ENCODE assay signal across 1 cellular context in genomic region chr15:47870956-47871625, GRCh38.
TF ChIP-seq lines count a peak whose summit lies in the region.

No MANE protein-coding gene starts in this region.

TF ChIP-seq in HepG2, 621 proteins besides CTCF, POLR2A, EP300 and RAD21 (continued from another document):
- TF ChIP-seq, protein P1, sequence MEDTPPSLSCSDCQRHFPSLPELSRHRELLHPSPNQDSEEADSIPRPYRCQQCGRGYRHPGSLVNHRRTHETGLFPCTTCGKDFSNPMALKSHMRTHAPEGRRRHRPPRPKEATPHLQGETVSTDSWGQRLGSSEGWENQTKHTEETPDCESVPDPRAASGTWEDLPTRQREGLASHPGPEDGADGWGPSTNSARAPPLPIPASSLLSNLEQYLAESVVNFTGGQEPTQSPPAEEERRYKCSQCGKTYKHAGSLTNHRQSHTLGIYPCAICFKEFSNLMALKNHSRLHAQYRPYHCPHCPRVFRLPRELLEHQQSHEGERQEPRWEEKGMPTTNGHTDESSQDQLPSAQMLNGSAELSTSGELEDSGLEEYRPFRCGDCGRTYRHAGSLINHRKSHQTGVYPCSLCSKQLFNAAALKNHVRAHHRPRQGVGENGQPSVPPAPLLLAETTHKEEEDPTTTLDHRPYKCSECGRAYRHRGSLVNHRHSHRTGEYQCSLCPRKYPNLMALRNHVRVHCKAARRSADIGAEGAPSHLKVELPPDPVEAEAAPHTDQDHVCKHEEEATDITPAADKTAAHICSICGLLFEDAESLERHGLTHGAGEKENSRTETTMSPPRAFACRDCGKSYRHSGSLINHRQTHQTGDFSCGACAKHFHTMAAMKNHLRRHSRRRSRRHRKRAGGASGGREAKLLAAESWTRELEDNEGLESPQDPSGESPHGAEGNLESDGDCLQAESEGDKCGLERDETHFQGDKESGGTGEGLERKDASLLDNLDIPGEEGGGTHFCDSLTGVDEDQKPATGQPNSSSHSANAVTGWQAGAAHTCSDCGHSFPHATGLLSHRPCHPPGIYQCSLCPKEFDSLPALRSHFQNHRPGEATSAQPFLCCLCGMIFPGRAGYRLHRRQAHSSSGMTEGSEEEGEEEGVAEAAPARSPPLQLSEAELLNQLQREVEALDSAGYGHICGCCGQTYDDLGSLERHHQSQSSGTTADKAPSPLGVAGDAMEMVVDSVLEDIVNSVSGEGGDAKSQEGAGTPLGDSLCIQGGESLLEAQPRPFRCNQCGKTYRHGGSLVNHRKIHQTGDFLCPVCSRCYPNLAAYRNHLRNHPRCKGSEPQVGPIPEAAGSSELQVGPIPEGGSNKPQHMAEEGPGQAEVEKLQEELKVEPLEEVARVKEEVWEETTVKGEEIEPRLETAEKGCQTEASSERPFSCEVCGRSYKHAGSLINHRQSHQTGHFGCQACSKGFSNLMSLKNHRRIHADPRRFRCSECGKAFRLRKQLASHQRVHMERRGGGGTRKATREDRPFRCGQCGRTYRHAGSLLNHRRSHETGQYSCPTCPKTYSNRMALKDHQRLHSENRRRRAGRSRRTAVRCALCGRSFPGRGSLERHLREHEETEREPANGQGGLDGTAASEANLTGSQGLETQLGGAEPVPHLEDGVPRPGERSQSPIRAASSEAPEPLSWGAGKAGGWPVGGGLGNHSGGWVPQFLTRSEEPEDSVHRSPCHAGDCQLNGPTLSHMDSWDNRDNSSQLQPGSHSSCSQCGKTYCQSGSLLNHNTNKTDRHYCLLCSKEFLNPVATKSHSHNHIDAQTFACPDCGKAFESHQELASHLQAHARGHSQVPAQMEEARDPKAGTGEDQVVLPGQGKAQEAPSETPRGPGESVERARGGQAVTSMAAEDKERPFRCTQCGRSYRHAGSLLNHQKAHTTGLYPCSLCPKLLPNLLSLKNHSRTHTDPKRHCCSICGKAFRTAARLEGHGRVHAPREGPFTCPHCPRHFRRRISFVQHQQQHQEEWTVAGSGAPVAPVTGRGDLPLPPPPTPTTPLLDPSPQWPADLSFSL (CRISPR knock-in tag; IDR thresholded peaks at IDR 0.05): no peak
- TF ChIP-seq HOXA3 (CRISPR knock-in tag; IDR thresholded peaks at IDR 0.05) (no peak), ZNF570 (CRISPR knock-in tag; IDR thresholded peaks at IDR 0.05; ENCODE audit: borderline replicate concordance) (no peak), ZNF766 (CRISPR knock-in tag; IDR thresholded peaks at IDR 0.05; ENCODE audit: borderline replicate concordance) (no peak), ZNF580 (CRISPR knock-in tag; IDR thresholded peaks at IDR 0.05; ENCODE audit: borderline replicate concordance, low read depth) (no peak), ZBTB46 (CRISPR knock-in tag; IDR thresholded peaks at IDR 0.05; ENCODE audit: borderline replicate concordance) (no peak), ZNF33A (CRISPR knock-in tag; IDR thresholded peaks at IDR 0.05; ENCODE audit: borderline replicate concordance) (no peak), SNRNP70 (IDR thresholded peaks at IDR 0.05; ENCODE audit: low read depth, low read length) (no peak), NR2F6 (IDR thresholded peaks at IDR 0.05) (no peak), NR2F6 (CRISPR knock-in tag; IDR thresholded peaks at IDR 0.05) (no peak), USF2 (IDR thresholded peaks at IDR 0.05; ENCODE audit: low read depth, low read length) (no peak), USF2 (CRISPR knock-in tag; IDR thresholded peaks at IDR 0.05; ENCODE audit: borderline replicate concordance) (no peak), NAIF1 (CRISPR knock-in tag; IDR thresholded peaks at IDR 0.05; ENCODE audit: borderline replicate concordance) (no peak), ZNF224 (CRISPR knock-in tag; IDR thresholded peaks at IDR 0.05) (no peak)
- TF ChIP-seq, protein P2, sequence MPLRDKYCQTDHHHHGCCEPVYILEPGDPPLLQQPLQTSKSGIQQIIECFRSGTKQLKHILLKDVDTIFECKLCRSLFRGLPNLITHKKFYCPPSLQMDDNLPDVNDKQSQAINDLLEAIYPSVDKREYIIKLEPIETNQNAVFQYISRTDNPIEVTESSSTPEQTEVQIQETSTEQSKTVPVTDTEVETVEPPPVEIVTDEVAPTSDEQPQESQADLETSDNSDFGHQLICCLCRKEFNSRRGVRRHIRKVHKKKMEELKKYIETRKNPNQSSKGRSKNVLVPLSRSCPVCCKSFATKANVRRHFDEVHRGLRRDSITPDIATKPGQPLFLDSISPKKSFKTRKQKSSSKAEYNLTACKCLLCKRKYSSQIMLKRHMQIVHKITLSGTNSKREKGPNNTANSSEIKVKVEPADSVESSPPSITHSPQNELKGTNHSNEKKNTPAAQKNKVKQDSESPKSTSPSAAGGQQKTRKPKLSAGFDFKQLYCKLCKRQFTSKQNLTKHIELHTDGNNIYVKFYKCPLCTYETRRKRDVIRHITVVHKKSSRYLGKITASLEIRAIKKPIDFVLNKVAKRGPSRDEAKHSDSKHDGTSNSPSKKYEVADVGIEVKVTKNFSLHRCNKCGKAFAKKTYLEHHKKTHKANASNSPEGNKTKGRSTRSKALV (CRISPR knock-in tag; IDR thresholded peaks at IDR 0.05): no peak
